ENCODE assay signal across 1 cellular context in the genomic region with DNA sequence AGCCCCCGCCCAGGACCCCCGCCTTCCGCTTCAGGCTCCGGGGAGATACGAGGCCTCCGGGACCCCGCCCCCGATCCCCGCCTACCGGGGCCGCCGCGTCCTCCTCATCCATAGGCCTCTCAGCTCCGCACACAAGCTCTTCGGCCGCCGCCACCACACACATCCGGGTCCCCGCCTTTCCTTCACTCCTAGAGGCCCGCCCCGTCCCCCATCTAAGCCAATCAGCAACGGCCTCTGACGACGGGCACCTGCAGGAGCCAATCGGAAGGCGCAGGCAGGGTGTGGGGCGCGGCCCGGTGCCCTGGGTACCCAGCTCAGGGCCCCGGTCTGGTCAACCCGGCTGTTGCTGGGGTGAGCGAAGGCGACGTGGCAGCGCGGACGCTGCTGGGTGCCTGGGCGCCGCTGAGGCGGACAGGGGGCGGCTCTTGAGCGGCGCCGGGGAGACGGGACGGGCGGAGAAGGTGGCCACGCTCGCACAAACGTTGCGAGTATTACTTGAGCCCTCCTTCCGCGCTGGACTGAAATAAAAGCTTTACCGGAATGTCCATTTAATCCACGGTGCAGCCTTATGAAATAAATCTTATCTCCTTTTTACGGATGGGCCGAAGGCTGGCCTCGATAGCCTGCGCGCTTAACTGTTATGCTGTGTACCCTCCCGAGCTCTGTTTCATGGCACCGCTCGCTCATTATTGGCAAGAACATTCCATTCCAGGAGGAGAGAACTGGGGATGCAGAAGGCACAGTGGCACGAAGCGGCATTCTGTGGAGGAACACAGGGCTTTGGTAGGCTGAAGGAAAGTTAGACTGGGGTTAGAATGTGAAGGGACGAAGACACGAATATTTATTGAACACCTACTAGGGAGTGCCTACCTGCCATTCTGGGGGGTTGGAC.
A peak's percentile ranks its signal among the peaks of the same experiment; 100 is the strongest.
TF ChIP-seq lines count a peak whose summit lies in the region.

A gene with protein sequence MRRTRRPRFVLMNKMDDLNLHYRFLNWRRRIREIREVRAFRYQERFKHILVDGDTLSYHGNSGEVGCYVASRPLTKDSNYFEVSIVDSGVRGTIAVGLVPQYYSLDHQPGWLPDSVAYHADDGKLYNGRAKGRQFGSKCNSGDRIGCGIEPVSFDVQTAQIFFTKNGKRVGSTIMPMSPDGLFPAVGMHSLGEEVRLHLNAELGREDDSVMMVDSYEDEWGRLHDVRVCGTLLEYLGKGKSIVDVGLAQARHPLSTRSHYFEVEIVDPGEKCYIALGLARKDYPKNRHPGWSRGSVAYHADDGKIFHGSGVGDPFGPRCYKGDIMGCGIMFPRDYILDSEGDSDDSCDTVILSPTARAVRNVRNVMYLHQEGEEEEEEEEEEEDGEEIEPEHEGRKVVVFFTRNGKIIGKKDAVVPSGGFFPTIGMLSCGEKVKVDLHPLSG (minus strand): TSS at position 165 of the 892 bp plus-strand sequence. CDS start 57 bp downstream, at position 108.

TF ChIP-seq in HepG2, 621 proteins besides CTCF, POLR2A, EP300 and RAD21 (continued from another document and continues in another):
- TF ChIP-seq, protein P1, sequence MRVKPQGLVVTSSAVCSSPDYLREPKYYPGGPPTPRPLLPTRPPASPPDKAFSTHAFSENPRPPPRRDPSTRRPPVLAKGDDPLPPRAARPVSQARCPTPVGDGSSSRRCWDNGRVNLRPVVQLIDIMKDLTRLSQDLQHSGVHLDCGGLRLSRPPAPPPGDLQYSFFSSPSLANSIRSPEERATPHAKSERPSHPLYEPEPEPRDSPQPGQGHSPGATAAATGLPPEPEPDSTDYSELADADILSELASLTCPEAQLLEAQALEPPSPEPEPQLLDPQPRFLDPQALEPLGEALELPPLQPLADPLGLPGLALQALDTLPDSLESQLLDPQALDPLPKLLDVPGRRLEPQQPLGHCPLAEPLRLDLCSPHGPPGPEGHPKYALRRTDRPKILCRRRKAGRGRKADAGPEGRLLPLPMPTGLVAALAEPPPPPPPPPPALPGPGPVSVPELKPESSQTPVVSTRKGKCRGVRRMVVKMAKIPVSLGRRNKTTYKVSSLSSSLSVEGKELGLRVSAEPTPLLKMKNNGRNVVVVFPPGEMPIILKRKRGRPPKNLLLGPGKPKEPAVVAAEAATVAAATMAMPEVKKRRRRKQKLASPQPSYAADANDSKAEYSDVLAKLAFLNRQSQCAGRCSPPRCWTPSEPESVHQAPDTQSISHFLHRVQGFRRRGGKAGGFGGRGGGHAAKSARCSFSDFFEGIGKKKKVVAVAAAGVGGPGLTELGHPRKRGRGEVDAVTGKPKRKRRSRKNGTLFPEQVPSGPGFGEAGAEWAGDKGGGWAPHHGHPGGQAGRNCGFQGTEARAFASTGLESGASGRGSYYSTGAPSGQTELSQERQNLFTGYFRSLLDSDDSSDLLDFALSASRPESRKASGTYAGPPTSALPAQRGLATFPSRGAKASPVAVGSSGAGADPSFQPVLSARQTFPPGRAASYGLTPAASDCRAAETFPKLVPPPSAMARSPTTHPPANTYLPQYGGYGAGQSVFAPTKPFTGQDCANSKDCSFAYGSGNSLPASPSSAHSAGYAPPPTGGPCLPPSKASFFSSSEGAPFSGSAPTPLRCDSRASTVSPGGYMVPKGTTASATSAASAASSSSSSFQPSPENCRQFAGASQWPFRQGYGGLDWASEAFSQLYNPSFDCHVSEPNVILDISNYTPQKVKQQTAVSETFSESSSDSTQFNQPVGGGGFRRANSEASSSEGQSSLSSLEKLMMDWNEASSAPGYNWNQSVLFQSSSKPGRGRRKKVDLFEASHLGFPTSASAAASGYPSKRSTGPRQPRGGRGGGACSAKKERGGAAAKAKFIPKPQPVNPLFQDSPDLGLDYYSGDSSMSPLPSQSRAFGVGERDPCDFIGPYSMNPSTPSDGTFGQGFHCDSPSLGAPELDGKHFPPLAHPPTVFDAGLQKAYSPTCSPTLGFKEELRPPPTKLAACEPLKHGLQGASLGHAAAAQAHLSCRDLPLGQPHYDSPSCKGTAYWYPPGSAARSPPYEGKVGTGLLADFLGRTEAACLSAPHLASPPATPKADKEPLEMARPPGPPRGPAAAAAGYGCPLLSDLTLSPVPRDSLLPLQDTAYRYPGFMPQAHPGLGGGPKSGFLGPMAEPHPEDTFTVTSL (CRISPR knock-in tag; IDR thresholded peaks at IDR 0.05; ENCODE audit: borderline replicate concordance) = no peak
- TF ChIP-seq ZNF766 (CRISPR knock-in tag; IDR thresholded peaks at IDR 0.05; ENCODE audit: borderline replicate concordance) (no peak), TOE1 (CRISPR knock-in tag; IDR thresholded peaks at IDR 0.05) (no peak), HOXA7 (CRISPR knock-in tag; IDR thresholded peaks at IDR 0.05) (no peak), ZNF160 (CRISPR knock-in tag; IDR thresholded peaks at IDR 0.05) (no peak), ZNF367 (CRISPR knock-in tag; IDR thresholded peaks at IDR 0.05; ENCODE audit: borderline replicate concordance) (peak; percentile 64; the same call in 1 of the 2 replicates), ZC3H4 (CRISPR knock-in tag; IDR thresholded peaks at IDR 0.05; ENCODE audit: borderline replicate concordance) (no peak), HOXA5 (CRISPR knock-in tag; IDR thresholded peaks at IDR 0.05) (peak; percentile 82; the same call in 1 of the 2 replicates), PTBP1 (IDR thresholded peaks at IDR 0.05; ENCODE audit: low read depth, low read length, poor library complexity, severe bottlenecking) (peak; percentile 54), ZNF619 (CRISPR knock-in tag; IDR thresholded peaks at IDR 0.05) (no peak; the same call in 1 of the 2 replicates)
- TF ChIP-seq, protein P2, sequence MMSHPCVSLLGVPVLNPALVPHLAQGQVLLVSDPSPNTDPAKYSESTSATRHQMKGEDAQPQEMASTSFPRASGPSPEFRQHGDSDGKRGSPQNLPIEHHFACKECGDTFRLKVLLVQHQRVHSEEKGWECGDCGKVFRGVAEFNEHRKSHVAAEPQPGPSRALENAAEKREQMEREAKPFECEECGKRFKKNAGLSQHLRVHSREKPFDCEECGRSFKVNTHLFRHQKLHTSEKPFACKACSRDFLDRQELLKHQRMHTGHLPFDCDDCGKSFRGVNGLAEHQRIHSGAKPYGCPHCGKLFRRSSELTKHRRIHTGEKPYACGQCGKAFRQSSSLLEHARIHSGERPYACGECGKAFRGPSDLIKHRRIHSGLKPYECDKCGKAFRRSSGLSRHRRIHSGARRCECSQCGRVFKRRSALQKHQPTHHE (CRISPR knock-in tag; IDR thresholded peaks at IDR 0.05; ENCODE audit: borderline replicate concordance) = no peak; the same call in 1 of the 2 replicates
- TF ChIP-seq, protein P3, sequence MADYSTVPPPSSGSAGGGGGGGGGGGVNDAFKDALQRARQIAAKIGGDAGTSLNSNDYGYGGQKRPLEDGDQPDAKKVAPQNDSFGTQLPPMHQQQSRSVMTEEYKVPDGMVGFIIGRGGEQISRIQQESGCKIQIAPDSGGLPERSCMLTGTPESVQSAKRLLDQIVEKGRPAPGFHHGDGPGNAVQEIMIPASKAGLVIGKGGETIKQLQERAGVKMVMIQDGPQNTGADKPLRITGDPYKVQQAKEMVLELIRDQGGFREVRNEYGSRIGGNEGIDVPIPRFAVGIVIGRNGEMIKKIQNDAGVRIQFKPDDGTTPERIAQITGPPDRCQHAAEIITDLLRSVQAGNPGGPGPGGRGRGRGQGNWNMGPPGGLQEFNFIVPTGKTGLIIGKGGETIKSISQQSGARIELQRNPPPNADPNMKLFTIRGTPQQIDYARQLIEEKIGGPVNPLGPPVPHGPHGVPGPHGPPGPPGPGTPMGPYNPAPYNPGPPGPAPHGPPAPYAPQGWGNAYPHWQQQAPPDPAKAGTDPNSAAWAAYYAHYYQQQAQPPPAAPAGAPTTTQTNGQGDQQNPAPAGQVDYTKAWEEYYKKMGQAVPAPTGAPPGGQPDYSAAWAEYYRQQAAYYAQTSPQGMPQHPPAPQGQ (CRISPR knock-in tag; IDR thresholded peaks at IDR 0.05; ENCODE audit: borderline replicate concordance) = no peak
- TF ChIP-seq, protein P4, sequence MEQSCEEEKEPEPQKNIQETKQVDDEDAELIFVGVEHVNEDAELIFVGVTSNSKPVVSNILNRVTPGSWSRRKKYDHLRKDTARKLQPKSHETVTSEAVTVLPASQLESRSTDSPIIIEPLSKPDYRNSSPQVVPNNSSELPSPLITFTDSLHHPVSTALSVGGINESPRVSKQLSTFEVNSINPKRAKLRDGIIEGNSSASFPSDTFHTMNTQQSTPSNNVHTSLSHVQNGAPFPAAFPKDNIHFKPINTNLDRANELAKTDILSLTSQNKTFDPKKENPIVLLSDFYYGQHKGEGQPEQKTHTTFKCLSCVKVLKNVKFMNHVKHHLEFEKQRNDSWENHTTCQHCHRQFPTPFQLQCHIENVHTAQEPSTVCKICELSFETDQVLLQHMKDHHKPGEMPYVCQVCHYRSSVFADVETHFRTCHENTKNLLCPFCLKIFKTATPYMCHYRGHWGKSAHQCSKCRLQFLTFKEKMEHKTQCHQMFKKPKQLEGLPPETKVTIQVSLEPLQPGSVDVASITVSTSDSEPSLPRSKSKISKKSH (CRISPR knock-in tag; IDR thresholded peaks at IDR 0.05; ENCODE audit: borderline replicate concordance) = peak; percentile 46; the same call in 1 of the 2 replicates
- TF ChIP-seq, protein P5, sequence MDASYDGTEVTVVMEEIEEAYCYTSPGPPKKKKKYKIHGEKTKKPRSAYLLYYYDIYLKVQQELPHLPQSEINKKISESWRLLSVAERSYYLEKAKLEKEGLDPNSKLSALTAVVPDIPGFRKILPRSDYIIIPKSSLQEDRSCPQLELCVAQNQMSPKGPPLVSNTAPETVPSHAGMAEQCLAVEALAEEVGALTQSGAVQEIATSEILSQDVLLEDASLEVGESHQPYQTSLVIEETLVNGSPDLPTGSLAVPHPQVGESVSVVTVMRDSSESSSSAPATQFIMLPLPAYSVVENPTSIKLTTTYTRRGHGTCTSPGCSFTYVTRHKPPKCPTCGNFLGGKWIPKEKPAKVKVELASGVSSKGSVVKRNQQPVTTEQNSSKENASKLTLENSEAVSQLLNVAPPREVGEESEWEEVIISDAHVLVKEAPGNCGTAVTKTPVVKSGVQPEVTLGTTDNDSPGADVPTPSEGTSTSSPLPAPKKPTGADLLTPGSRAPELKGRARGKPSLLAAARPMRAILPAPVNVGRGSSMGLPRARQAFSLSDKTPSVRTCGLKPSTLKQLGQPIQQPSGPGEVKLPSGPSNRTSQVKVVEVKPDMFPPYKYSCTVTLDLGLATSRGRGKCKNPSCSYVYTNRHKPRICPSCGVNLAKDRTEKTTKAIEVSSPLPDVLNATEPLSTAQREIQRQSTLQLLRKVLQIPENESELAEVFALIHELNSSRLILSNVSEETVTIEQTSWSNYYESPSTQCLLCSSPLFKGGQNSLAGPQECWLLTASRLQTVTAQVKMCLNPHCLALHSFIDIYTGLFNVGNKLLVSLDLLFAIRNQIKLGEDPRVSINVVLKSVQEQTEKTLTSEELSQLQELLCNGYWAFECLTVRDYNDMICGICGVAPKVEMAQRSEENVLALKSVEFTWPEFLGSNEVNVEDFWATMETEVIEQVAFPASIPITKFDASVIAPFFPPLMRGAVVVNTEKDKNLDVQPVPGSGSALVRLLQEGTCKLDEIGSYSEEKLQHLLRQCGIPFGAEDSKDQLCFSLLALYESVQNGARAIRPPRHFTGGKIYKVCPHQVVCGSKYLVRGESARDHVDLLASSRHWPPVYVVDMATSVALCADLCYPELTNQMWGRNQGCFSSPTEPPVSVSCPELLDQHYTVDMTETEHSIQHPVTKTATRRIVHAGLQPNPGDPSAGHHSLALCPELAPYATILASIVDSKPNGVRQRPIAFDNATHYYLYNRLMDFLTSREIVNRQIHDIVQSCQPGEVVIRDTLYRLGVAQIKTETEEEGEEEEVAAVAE (CRISPR knock-in tag; IDR thresholded peaks at IDR 0.05; ENCODE audit: borderline replicate concordance) = no peak
- TF ChIP-seq, protein P6, sequence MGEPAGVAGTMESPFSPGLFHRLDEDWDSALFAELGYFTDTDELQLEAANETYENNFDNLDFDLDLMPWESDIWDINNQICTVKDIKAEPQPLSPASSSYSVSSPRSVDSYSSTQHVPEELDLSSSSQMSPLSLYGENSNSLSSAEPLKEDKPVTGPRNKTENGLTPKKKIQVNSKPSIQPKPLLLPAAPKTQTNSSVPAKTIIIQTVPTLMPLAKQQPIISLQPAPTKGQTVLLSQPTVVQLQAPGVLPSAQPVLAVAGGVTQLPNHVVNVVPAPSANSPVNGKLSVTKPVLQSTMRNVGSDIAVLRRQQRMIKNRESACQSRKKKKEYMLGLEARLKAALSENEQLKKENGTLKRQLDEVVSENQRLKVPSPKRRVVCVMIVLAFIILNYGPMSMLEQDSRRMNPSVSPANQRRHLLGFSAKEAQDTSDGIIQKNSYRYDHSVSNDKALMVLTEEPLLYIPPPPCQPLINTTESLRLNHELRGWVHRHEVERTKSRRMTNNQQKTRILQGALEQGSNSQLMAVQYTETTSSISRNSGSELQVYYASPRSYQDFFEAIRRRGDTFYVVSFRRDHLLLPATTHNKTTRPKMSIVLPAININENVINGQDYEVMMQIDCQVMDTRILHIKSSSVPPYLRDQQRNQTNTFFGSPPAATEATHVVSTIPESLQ (CRISPR knock-in tag; conservative IDR thresholded peaks at IDR 0.05) = no peak
